Comparison of ENCODE assay signal across 8 cellular contexts in the genomic region with DNA sequence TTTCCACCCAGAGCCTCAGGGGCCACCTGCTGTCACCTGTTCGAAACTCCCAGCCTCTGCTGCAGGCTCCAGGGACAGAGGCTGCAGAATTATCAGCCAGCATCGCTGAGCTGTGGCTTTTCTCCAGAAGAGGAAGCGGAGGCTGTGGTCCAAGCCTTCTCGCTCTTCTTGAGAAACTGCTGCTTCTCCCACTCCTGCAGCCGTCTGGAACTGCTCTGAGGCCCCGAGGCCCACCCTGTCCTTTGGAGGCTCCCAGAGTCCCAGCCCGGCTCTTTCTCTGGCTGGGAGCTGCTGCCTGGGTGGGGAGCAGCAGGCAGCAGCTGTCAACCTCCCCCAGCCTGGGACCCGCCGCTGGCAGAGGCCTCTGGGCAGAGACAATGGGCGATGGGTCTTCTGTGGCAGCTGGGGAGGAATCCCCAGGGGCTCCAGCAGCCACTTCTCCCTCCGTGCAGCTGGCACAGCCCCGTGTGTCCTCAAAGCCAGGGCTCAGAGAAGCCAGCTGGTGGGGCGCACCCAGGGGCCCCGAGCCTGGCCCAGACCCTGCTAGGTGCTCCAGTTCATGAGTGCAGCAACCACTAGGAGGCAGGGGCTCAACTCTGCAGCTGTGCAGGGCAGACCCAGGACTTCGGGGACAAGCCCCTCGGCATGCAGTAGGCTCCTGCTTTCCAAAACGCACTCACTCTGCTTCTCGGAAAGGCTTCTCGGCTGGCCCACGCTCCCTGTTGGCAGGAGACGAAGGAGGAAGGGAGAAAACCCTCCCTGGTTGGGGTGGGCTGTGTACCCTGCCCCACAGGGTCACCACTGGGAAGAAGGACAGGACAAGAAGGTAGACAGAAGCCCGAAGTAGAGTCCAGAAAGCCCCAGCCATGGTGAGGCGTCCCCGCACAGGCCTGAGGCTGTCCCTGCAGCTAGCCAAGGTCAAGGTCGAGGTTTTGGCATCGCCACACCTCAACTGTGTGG. TPM values are rescaled to one million over a fixed set of nuclear protein-coding genes. Genes with fewer than 3 reads are reported as not detected.
A peak's percentile ranks its signal among the peaks of the same experiment; 100 is the strongest.
DNase-seq lines count a peak whose midpoint lies in the region; ATAC-seq and TF ChIP-seq lines count a peak whose summit lies in the region.

No MANE protein-coding gene starts in this region.

- H3K36me3 ChIP-seq in BLaER1: peaks cover 23% of the 10 kb centered on the region

- peak overlapping the region; percentile 48 for H3K4me3 ChIP-seq in BLaER1

- H4K20me1 ChIP-seq in BLaER1: no peaks in the 10 kb centered on the region

- H3K9ac ChIP-seq in BLaER1: peak overlapping the region; percentile 70

- H3K36me3 Mint-ChIP-seq in neural crest cell (ENCODE audit: low read depth): no peaks in the 10 kb centered on the region

- H3K4me1 ChIP-seq in BLaER1: peaks cover 66% of the 10 kb centered on the region

- H3K27ac ChIP-seq in BLaER1 (peak overlapping the region; percentile 88), angular gyrus (ENCODE audit: low read depth, low read length) (peak overlapping the region; percentile 85)

- H3K9me3 ChIP-seq in BLaER1: no peaks in the 10 kb centered on the region

- ATAC-seq in GM19468 (IDR thresholded peaks at IDR 0.05; ENCODE audit: extremely low read depth, unreplicated experiment): peak; percentile 37
- no peak for ATAC-seq in GM18858 (IDR thresholded peaks at IDR 0.05; ENCODE audit: unreplicated experiment)

- H3K9me3 Mint-ChIP-seq in neural crest cell: no peaks in the 10 kb centered on the region

- H3K4me1 Mint-ChIP-seq in neural crest cell: no peaks in the 10 kb centered on the region

- H3K27me3 ChIP-seq in BLaER1: no peaks in the 10 kb centered on the region

- TF ChIP-seq CTCF in neural crest cell (conservative IDR thresholded peaks at IDR 0.05): no peak

- no peak overlapping the region for H3K27ac Mint-ChIP-seq in neural crest cell (ENCODE audit: unreplicated experiment)

- peak overlapping the region; percentile 21 for H3K4me3 Mint-ChIP-seq in neural crest cell

- DNase-seq in NCI-H526 treated with DMSO at 0.1 percent for 48 hours (lab: John Stamatoyannopoulos, UW): peak; percentile 73
- no peak for DNase-seq in neural crest cell (ENCODE audit: low read depth, low spot score)
- DNase-seq in activated CD4-positive, CD25-positive, alpha-beta regulatory T cell (lab: John Stamatoyannopoulos, UW): no peak
- DNase-seq in AG08395 (ENCODE audit: low spot score): no peak

- H3K4me2 ChIP-seq in BLaER1: peak overlapping the region; percentile 85

- H3K27me3 Mint-ChIP-seq in neural crest cell (ENCODE audit: low read depth): peaks cover 2% of the 10 kb centered on the region

RNA-seq across cellular contexts. Expression of gene FURIN, which starts 49.9 kb away (rescaled TPM):
- 14.8 and 15.7 TPM in 2 replicates for total RNA-seq in neural crest cell
